2 cellular contexts compared by ENCODE assay signal in the genomic region with DNA sequence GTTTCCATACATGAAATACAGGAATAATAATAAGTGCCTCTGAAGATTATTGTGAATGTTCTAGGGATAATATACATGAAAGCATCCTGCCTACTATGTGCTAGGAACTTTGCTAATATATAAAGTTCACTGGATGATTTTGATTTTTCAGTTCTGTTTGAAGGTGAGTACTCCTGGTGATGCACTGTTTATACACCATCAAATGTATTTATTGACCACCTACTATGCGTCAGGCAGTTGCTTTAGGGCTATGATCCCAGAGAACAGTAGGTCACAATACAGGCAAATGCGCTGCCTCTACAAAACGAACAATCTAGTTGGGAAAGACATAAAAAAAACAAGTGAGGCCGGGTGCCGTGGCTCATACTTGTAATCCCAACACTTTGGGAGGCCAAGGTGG.
TF ChIP-seq lines count a peak whose summit lies in the region.

No MANE protein-coding gene starts in this region.

TF ChIP-seq in K562, 482 proteins besides CTCF, POLR2A, EP300 and RAD21:
- TF ChIP-seq, protein P1, sequence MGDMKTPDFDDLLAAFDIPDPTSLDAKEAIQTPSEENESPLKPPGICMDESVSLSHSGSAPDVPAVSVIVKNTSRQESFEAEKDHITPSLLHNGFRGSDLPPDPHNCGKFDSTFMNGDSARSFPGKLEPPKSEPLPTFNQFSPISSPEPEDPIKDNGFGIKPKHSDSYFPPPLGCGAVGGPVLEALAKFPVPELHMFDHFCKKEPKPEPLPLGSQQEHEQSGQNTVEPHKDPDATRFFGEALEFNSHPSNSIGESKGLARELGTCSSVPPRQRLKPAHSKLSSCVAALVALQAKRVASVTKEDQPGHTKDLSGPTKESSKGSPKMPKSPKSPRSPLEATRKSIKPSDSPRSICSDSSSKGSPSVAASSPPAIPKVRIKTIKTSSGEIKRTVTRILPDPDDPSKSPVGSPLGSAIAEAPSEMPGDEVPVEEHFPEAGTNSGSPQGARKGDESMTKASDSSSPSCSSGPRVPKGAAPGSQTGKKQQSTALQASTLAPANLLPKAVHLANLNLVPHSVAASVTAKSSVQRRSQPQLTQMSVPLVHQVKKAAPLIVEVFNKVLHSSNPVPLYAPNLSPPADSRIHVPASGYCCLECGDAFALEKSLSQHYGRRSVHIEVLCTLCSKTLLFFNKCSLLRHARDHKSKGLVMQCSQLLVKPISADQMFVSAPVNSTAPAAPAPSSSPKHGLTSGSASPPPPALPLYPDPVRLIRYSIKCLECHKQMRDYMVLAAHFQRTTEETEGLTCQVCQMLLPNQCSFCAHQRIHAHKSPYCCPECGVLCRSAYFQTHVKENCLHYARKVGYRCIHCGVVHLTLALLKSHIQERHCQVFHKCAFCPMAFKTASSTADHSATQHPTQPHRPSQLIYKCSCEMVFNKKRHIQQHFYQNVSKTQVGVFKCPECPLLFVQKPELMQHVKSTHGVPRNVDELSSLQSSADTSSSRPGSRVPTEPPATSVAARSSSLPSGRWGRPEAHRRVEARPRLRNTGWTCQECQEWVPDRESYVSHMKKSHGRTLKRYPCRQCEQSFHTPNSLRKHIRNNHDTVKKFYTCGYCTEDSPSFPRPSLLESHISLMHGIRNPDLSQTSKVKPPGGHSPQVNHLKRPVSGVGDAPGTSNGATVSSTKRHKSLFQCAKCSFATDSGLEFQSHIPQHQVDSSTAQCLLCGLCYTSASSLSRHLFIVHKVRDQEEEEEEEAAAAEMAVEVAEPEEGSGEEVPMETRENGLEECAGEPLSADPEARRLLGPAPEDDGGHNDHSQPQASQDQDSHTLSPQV (IDR thresholded peaks at IDR 0.05), result no peak
- peak; percentile 92 for TF ChIP-seq ZKSCAN1 (IDR thresholded peaks at IDR 0.05; ENCODE audit: low read depth, low read length)
- no peak for TF ChIP-seq SUPT5H (IDR thresholded peaks at IDR 0.05)
- TF ChIP-seq BCL6 (CRISPR knock-in tag; IDR thresholded peaks at IDR 0.05), result no peak
- no peak for TF ChIP-seq XRCC4 (IDR thresholded peaks at IDR 0.05; ENCODE audit: extremely low read depth, insufficient read depth, insufficient read length)
- TF ChIP-seq HNRNPLL (IDR thresholded peaks at IDR 0.05; ENCODE audit: low read depth, low read length, poor library complexity, severe bottlenecking), result no peak
- TF ChIP-seq, protein P2, sequence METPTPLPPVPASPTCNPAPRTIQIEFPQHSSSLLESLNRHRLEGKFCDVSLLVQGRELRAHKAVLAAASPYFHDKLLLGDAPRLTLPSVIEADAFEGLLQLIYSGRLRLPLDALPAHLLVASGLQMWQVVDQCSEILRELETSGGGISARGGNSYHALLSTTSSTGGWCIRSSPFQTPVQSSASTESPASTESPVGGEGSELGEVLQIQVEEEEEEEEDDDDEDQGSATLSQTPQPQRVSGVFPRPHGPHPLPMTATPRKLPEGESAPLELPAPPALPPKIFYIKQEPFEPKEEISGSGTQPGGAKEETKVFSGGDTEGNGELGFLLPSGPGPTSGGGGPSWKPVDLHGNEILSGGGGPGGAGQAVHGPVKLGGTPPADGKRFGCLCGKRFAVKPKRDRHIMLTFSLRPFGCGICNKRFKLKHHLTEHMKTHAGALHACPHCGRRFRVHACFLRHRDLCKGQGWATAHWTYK (CRISPR knock-in tag; IDR thresholded peaks at IDR 0.05), result no peak
- no peak for TF ChIP-seq CEBPG (CRISPR knock-in tag; IDR thresholded peaks at IDR 0.05)
- no peak for TF ChIP-seq CEBPG (tag; conservative IDR thresholded peaks at IDR 0.05 in 1 of 2, IDR thresholded peaks at IDR 0.05 in 1 of 2)

TF ChIP-seq in endothelial cell of umbilical vein, 7 proteins besides CTCF, POLR2A, EP300 and RAD21:
- TF ChIP-seq MAX (IDR thresholded peaks at IDR 0.05; ENCODE audit: insufficient read depth, insufficient read length) (no peak), POLR2AphosphoS5 (IDR thresholded peaks at IDR 0.05; ENCODE audit: insufficient read depth, low read depth, low read length) (no peak)
